In the genomic region with DNA sequence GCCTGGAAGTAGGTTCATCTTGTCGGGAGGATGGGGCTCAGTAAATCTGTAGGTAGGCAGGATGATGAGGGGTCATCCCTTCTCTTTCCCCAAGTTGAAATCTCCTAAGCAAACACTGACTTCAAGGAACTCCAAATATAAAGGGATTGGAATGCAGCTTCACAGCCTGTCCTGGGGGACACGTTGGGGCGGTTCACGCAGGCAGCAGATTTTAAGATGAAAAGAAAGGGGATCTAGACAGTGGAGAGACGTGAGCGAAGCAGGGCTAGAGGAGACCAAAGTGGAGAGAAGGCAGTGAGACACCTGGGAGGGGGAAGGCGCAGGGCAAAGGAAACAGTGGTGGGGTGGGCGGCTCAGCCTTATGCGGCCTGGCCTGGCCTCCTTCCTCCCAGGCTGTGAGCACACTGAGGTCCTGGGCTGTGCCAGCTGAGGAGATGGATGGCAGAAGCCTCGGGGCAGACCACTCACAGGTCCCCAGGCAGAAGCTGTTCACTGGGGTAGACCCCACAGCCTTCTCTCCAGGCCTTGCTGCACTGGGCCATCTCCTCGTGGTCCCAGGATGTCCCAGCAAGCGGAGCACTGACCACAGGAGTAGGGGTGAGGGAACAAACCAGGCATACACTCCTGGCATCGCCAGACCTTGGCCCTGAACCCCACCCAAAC, we compare ENCODE assay signal across 1 cellular context.
TF ChIP-seq lines count a peak whose summit lies in the region.

No MANE protein-coding gene starts in this region.

TF ChIP-seq in K562, 482 proteins besides CTCF, POLR2A, EP300 and RAD21:
- TF ChIP-seq, protein P1, sequence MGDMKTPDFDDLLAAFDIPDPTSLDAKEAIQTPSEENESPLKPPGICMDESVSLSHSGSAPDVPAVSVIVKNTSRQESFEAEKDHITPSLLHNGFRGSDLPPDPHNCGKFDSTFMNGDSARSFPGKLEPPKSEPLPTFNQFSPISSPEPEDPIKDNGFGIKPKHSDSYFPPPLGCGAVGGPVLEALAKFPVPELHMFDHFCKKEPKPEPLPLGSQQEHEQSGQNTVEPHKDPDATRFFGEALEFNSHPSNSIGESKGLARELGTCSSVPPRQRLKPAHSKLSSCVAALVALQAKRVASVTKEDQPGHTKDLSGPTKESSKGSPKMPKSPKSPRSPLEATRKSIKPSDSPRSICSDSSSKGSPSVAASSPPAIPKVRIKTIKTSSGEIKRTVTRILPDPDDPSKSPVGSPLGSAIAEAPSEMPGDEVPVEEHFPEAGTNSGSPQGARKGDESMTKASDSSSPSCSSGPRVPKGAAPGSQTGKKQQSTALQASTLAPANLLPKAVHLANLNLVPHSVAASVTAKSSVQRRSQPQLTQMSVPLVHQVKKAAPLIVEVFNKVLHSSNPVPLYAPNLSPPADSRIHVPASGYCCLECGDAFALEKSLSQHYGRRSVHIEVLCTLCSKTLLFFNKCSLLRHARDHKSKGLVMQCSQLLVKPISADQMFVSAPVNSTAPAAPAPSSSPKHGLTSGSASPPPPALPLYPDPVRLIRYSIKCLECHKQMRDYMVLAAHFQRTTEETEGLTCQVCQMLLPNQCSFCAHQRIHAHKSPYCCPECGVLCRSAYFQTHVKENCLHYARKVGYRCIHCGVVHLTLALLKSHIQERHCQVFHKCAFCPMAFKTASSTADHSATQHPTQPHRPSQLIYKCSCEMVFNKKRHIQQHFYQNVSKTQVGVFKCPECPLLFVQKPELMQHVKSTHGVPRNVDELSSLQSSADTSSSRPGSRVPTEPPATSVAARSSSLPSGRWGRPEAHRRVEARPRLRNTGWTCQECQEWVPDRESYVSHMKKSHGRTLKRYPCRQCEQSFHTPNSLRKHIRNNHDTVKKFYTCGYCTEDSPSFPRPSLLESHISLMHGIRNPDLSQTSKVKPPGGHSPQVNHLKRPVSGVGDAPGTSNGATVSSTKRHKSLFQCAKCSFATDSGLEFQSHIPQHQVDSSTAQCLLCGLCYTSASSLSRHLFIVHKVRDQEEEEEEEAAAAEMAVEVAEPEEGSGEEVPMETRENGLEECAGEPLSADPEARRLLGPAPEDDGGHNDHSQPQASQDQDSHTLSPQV (IDR thresholded peaks at IDR 0.05) = no peak
- TF ChIP-seq MTF1 (CRISPR knock-in tag; IDR thresholded peaks at IDR 0.05; ENCODE audit: borderline replicate concordance) (no peak), MCM3 (IDR thresholded peaks at IDR 0.05) (0 out of 2 replicates have a peak, but pooled peaks have one; percentile 35), ZFP1 (CRISPR knock-in tag; IDR thresholded peaks at IDR 0.05) (no peak), ZNF79 (CRISPR knock-in tag; IDR thresholded peaks at IDR 0.05; ENCODE audit: low read depth) (no peak), CSDE1 (IDR thresholded peaks at IDR 0.05) (no peak)
